ENCODE assay signal across 18 cellular contexts in genomic region chr3:27392950-27393679, GRCh38. TPM values are rescaled to one million over a fixed set of nuclear protein-coding genes. Genes with fewer than 3 reads are reported as not detected.
DNase-seq lines count a peak whose midpoint lies in the region; ATAC-seq and TF ChIP-seq lines count a peak whose summit lies in the region.
"Had no signal": no experiment of that assay in that cellular context is flagged by ENCODE, and none has a peak within 500 bp of the region (broad histone marks: within the 10 kb centered on the region; RNA-seq: fewer than 3 reads in every experiment).

No MANE protein-coding gene starts in this region.

- peaks cover 19% of the 10 kb centered on the region for H3K36me3 Mint-ChIP-seq in chondrocyte (ENCODE audit: low read depth)

- no peak overlapping the region for H3K4me3 Mint-ChIP-seq in chondrocyte (ENCODE audit: unreplicated experiment)
- H3K4me3 Mint-ChIP-seq: activated CD8-positive, alpha-beta T cell treated with anti-CD3 and anti-CD28 coated beads, Interleukin-2, amount 10 ng/mL, durations not matched to agents 7 days and 5 days; activated naive CD8-positive, alpha-beta T cell treated with anti-CD3 and anti-CD28 coated beads, Interleukin-2, amount 10 ng/mL, durations not matched to agents 7 days and 5 days; naive thymus-derived CD8-positive, alpha-beta T cell had no signal

- H3K4me1 Mint-ChIP-seq in chondrocyte (ENCODE audit: low read depth) = peaks cover 12% of the 10 kb centered on the region

- H3K36me3 ChIP-seq in H7 (replicated peaks; ENCODE audit: control insufficient read depth, insufficient read depth, low read length) = peaks cover 4% of the 10 kb centered on the region

- H3K27ac Mint-ChIP-seq in chondrocyte (ENCODE audit: unreplicated experiment) = no peak overlapping the region

- DNase-seq in NB4 (ENCODE audit: low read depth) (peak; percentile 11), chondrocyte (ENCODE audit: low spot score) (no peak), H7 (no peak), SKM-1 (lab: John Stamatoyannopoulos, UW; ENCODE audit: unreplicated experiment) (no peak), NCI-H2227 (lab: John Stamatoyannopoulos, UW; ENCODE audit: unreplicated experiment) (no peak)
- DNase-seq: activated CD8-positive, alpha-beta T cell treated with anti-CD3 and anti-CD28 coated beads, Interleukin-2, amount 10 ng/mL, durations not matched to agents 7 days and 5 days; activated naive CD8-positive, alpha-beta T cell treated with anti-CD3 and anti-CD28 coated beads, Interleukin-2, amount 10 ng/mL, durations not matched to agents 7 days and 5 days; AML-193; dermis blood vessel endothelial cell; foreskin keratinocyte; GOT3; naive thymus-derived CD8-positive, alpha-beta T cell; NCI-H187 treated with DMSO at 0.1 percent for 48 hours; sigmoid colon; trophoblast cell had no signal

- no peaks in the 10 kb centered on the region for H3K27me3 Mint-ChIP-seq in chondrocyte (ENCODE audit: low read depth)
- H3K27me3 Mint-ChIP-seq: activated naive CD8-positive, alpha-beta T cell treated with anti-CD3 and anti-CD28 coated beads, Interleukin-2, amount 10 ng/mL, durations not matched to agents 7 days and 5 days; naive thymus-derived CD8-positive, alpha-beta T cell had no signal

- H3K4me3 ChIP-seq in NB4 (ENCODE audit: low read depth, low read length) = no peak overlapping the region
- H3K4me3 ChIP-seq in H7 (ENCODE audit: insufficient read depth, low read depth, low read length) = no peak overlapping the region
- H3K4me3 ChIP-seq: sigmoid colon had no signal

- no peaks in the 10 kb centered on the region for H3K9me3 Mint-ChIP-seq in chondrocyte (ENCODE audit: low read depth)
- H3K9me3 Mint-ChIP-seq: activated naive CD8-positive, alpha-beta T cell treated with anti-CD3 and anti-CD28 coated beads, Interleukin-2, amount 10 ng/mL, durations not matched to agents 7 days and 5 days; naive thymus-derived CD8-positive, alpha-beta T cell had no signal

- TF ChIP-seq CTCF in NB4 (IDR thresholded peaks at IDR 0.05; ENCODE audit: low read depth, low read length) = no peak
- no peak for TF ChIP-seq CTCF in chondrocyte (IDR thresholded peaks at IDR 0.05)

- peak; percentile 89 for ATAC-seq in GM18502 (IDR thresholded peaks at IDR 0.05; ENCODE audit: poor library complexity, unreplicated experiment)
- ATAC-seq in GM19468 (IDR thresholded peaks at IDR 0.05; ENCODE audit: extremely low read depth, unreplicated experiment) = peak; percentile 63
- ATAC-seq in HG02852 (IDR thresholded peaks at IDR 0.05; ENCODE audit: unreplicated experiment) = peak; percentile 77
- ATAC-seq: activated CD8-positive, alpha-beta T cell treated with anti-CD3 and anti-CD28 coated beads, Interleukin-2, amount 10 ng/mL, durations not matched to agents 7 days and 5 days; foreskin keratinocyte; naive thymus-derived CD8-positive, alpha-beta T cell had no signal

- TF ChIP-seq POLR2A in NB4 (IDR thresholded peaks at IDR 0.05; ENCODE audit: extremely low read depth, insufficient read length) = no peak

- no peaks in the 10 kb centered on the region for H3K27me3 ChIP-seq in H7 (ENCODE audit: control insufficient read depth, insufficient read depth, low read length)
- H3K27me3 ChIP-seq: foreskin keratinocyte, sigmoid colon had no signal

RNA-seq across cellular contexts. Expression of gene NEK10, which starts 23.9 kb away (rescaled TPM):
- total RNA-seq in chondrocyte = 7.3 to 7.9 TPM (median 7.5 TPM) in 3 replicates
- 0.03 and 0.30 TPM in 2 replicates for total RNA-seq in H7 (2014; rRNA removed; shearing (Covaris generic))
